ENCODE assay signal across 28 cellular contexts in genomic region chr16:86802013-86802412, GRCh38.
"Had no signal": no experiment of that assay in that cellular context is flagged by ENCODE, and none has a peak within 500 bp of the region (broad histone marks: within the 10 kb centered on the region; RNA-seq: fewer than 3 reads in every experiment).

No MANE protein-coding gene starts in this region.

- H3K27ac ChIP-seq: ascending aorta, breast epithelium, cardiac muscle cell, colonic mucosa, epithelial cell of prostate, esophagus squamous epithelium, gastroesophageal sphincter, heart right ventricle had no signal

- H3K27me3 ChIP-seq: ascending aorta, cardiac muscle cell, colonic mucosa had no signal

- ATAC-seq: activated CD4-positive, alpha-beta T cell treated with anti-CD3 and anti-CD28 coated beads for 36 hours; activated CD8-positive, alpha-beta T cell treated with anti-CD3 and anti-CD28 coated beads, Interleukin-2, amount 10 ng/mL, durations not matched to agents 7 days and 5 days; activated naive CD4-positive, alpha-beta T cell treated with anti-CD3 and anti-CD28 coated beads, Interleukin-2, amount 50 U/mL, for 72 hours; activated T-cell treated with anti-CD3 and anti-CD28 coated beads, Interleukin-2, amount 50 U/mL, for 4 hours; activated T-helper 17 cell treated with anti-CD3 and anti-CD28 coated beads, Interleukin-2, amount 50 U/mL, for 72 hours; gastroesophageal sphincter; heart right ventricle had no signal

- H3K4me3 ChIP-seq: ascending aorta, breast epithelium, cardiac muscle cell, colonic mucosa, esophagus squamous epithelium, gastroesophageal sphincter, heart right ventricle had no signal

- H3K9me3 ChIP-seq: ascending aorta, colonic mucosa, esophagus squamous epithelium, heart right ventricle had no signal

- FAIRE-seq: endometrium, endothelial cell of umbilical vein had no signal

- H3K4me1 ChIP-seq: ascending aorta, breast epithelium, colonic mucosa, esophagus squamous epithelium, gastroesophageal sphincter had no signal

- H3K36me3 ChIP-seq: ascending aorta, breast epithelium, cardiac muscle cell, colonic mucosa, esophagus squamous epithelium, gastroesophageal sphincter, heart right ventricle had no signal

- DNase-seq: activated CD4-positive, alpha-beta memory T cell treated with anti-CD3 and anti-CD28 coated beads for 36 hours; activated CD4-positive, alpha-beta T cell treated with anti-CD3 and anti-CD28 coated beads for 36 hours; activated CD4-positive, alpha-beta T cell treated with anti-CD3 and anti-CD28 coated beads, Interleukin-2, amount 10 ng/mL, durations not matched to agents 24 days and 14 days; activated CD4-positive, CD25-positive, alpha-beta regulatory T cell; activated CD4-positive, CD25-positive, alpha-beta regulatory T cell treated with anti-CD3 and anti-CD28 coated beads, Interleukin-2, amount 50 U/mL, for 72 hours; activated CD8-positive, alpha-beta T cell treated with anti-CD3 and anti-CD28 coated beads, Interleukin-2, amount 10 ng/mL, durations not matched to agents 7 days and 5 days; activated gamma-delta T cell; activated naive CD4-positive, alpha-beta T cell; activated naive CD4-positive, alpha-beta T cell treated with anti-CD3 and anti-CD28 coated beads, Interleukin-2, amount 10 ng/mL, durations not matched to agents 7 days and 5 days; activated naive CD8-positive, alpha-beta T cell treated with anti-CD3 and anti-CD28 coated beads, Interleukin-2, amount 10 ng/mL, durations not matched to agents 7 days and 5 days; activated T-cell treated with anti-CD3 and anti-CD28 coated beads, Interleukin-2, amount 50 U/mL, for 4 hours; central memory CD4-positive, alpha-beta T cell; cerebellar nuclear complex; colonic mucosa; effector CD8-positive, alpha-beta T cell; esophagus squamous epithelium; foreskin melanocyte; heart right ventricle; T-helper 2 cell had no signal
